Comparison of ENCODE assay signal across 1 cellular context in genomic region chr6:44172759-44173500, GRCh38.
TF ChIP-seq lines count a peak whose summit lies in the region.

No MANE protein-coding gene starts in this region.

TF ChIP-seq in K562, 482 proteins besides CTCF, POLR2A, EP300 and RAD21 (continued from another document and continues in another):
- TF ChIP-seq ZBTB40 (IDR thresholded peaks at IDR 0.05) (no peak), ZBTB40 (CRISPR knock-in tag; IDR thresholded peaks at IDR 0.05) (no peak), SMAD1 (IDR thresholded peaks at IDR 0.05; ENCODE audit: low read depth, low read length, partially characterized antibody) (no peak), BRD9 (IDR thresholded peaks at IDR 0.05; ENCODE audit: low read depth, partially characterized antibody) (peak; percentile 56), SRF (CRISPR knock-in tag; IDR thresholded peaks at IDR 0.05) (no peak), ARID2 (IDR thresholded peaks at IDR 0.05) (peak; percentile 95), ZNF589 (CRISPR knock-in tag; IDR thresholded peaks at IDR 0.05; ENCODE audit: low read depth) (no peak), SMARCA5 (IDR thresholded peaks at IDR 0.05) (0 out of 2 replicates have a peak, but pooled peaks have one; percentile 16), JUNB (CRISPR knock-in tag; conservative IDR thresholded peaks at IDR 0.05) (no peak), HIVEP1 (CRISPR knock-in tag; IDR thresholded peaks at IDR 0.05) (no peak), ZNF445 (CRISPR knock-in tag; IDR thresholded peaks at IDR 0.05; ENCODE audit: low read depth) (no peak), ZBTB8A (IDR thresholded peaks at IDR 0.05; ENCODE audit: partially characterized antibody) (no peak), CBX3 (IDR thresholded peaks at IDR 0.05; ENCODE audit: borderline replicate concordance in 1 of 2, low read length in 2 of 2) (peak in 1 of 2 experiments; percentile 44; a peak in 1 of 3 replicates), THAP12 (CRISPR knock-in tag; IDR thresholded peaks at IDR 0.05) (no peak), GABPB2 (CRISPR knock-in tag; conservative IDR thresholded peaks at IDR 0.05) (no peak), CBFA2T2 (conservative IDR thresholded peaks at IDR 0.05) (no peak), SLC30A9 (CRISPR knock-in tag; IDR thresholded peaks at IDR 0.05) (no peak), ZNF124 (CRISPR knock-in tag; IDR thresholded peaks at IDR 0.05) (no peak), E2F1 (CRISPR knock-in tag; IDR thresholded peaks at IDR 0.05) (no peak), MTA3 (IDR thresholded peaks at IDR 0.05; ENCODE audit: borderline replicate concordance) (peak; percentile 52; the same call in 1 of the 2 replicates), ATF1 (CRISPR knock-in tag; IDR thresholded peaks at IDR 0.05) (no peak), ATF1 (tag; IDR thresholded peaks at IDR 0.05) (peak; percentile 75), STAG1 (CRISPR knock-in tag; IDR thresholded peaks at IDR 0.05; ENCODE audit: borderline replicate concordance) (peak; percentile 84; the same call in 1 of the 2 replicates), TARDBP (IDR thresholded peaks at IDR 0.05) (peak; percentile 80; the same call in 1 of the 2 replicates), GATAD2A (IDR thresholded peaks at IDR 0.05) (peak; percentile 62; the same call in 1 of the 2 replicates), TBL1XR1 (IDR thresholded peaks at IDR 0.05; ENCODE audit: low read length in 2 of 2) (peak in 1 of 2 experiments; percentile 56; a peak in 1 of 4 replicates), JUN (IDR thresholded peaks at IDR 0.05; ENCODE audit: borderline replicate concordance, low read depth, low read length) (0 out of 2 replicates have a peak, but pooled peaks have one; percentile 44), JUN (CRISPR knock-in tag; IDR thresholded peaks at IDR 0.05; ENCODE audit: borderline replicate concordance) (no peak), IRF1 (CRISPR knock-in tag; IDR thresholded peaks at IDR 0.05; ENCODE audit: borderline replicate concordance) (no peak), CC2D1A (IDR thresholded peaks at IDR 0.05) (peak; percentile 90; the same call in 1 of the 2 replicates), ZNF609 (CRISPR knock-in tag; IDR thresholded peaks at IDR 0.05; ENCODE audit: borderline replicate concordance) (no peak), RBM25 (IDR thresholded peaks at IDR 0.05; ENCODE audit: low read depth, low read length, severe bottlenecking) (peak; percentile 90), MAFK (IDR thresholded peaks at IDR 0.05; ENCODE audit: low read length) (peak; percentile 26; the same call in 1 of the 2 replicates), KDM1A (IDR thresholded peaks at IDR 0.05) (0 out of 4 replicates have a peak, but pooled peaks of 1 of the 2 experiments have one; percentile 34), ZNF384 (IDR thresholded peaks at IDR 0.05; ENCODE audit: low read depth, low read length) (0 out of 2 replicates have a peak, but pooled peaks have one; percentile 42), CREM (IDR thresholded peaks at IDR 0.05; ENCODE audit: low read depth) (peak; percentile 75), ZNF239 (CRISPR knock-in tag; IDR thresholded peaks at IDR 0.05) (no peak), TSHZ1 (CRISPR knock-in tag; IDR thresholded peaks at IDR 0.05) (no peak), FOXK2 (conservative IDR thresholded peaks at IDR 0.05 in 1 of 2, IDR thresholded peaks at IDR 0.05 in 1 of 2; ENCODE audit: low read depth in 2 of 2) (no peak), RBM34 (IDR thresholded peaks at IDR 0.05; ENCODE audit: borderline replicate concordance, insufficient read depth, low read length) (no peak), SAFB (IDR thresholded peaks at IDR 0.05; ENCODE audit: borderline replicate concordance, low read depth, low read length) (peak; percentile 54; the same call in 1 of the 2 replicates), MAZ (CRISPR knock-in tag; conservative IDR thresholded peaks at IDR 0.05 in 1 of 2, IDR thresholded peaks at IDR 0.05 in 1 of 2) (peak in 1 of 2 experiments; percentile 79; a peak in 2 of 4 replicates)
